In the genomic region with DNA sequence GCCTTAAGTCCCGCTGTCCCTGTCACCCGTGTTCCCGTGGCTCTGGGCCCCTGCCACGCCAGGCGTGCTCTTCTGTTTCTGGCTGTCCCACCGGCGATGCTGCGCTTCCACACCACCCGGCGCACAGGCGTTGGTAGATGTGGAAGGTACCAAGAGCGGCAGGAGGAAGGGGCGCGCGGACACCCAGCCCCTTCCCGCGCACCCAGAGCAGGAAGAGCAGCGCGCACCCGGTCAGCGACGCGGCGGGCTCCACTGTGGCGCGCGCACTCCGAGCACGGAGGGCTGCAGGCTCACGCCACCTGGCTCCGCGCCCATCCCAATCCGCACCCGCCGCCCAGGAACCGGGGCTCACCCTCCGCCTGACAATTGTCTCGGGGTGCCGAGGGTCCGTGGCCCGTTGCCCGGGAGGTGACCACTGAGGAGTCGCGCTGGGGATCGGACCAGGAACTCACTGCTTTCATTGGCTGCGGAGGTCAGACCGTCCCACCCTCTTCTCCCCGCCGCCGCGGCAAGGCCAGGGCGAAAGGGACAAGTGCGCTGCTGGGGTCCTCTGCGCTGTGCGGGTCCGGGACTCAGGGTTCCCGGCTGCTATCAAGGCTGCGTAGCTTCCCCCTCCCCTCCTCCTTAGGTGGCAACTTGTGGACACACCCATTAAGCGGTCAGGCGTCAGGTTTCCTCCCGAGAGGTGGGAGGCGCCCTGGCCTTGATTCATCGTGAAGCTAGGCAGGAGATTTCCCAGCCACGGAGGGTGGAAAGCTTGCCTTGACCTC, we compare ENCODE assay signal across 8 cellular contexts.
DNase-seq lines count a peak whose midpoint lies in the region; ATAC-seq and TF ChIP-seq lines count a peak whose summit lies in the region.

No MANE protein-coding gene starts in this region.

- no peaks in the 10 kb centered on the region for H3K79me2 ChIP-seq in parathyroid adenoma

- ATAC-seq in GM18909 (IDR thresholded peaks at IDR 0.05; ENCODE audit: poor library complexity, unreplicated experiment) (peak; percentile 82), Panc1 (peak; percentile 97), HG03565 (IDR thresholded peaks at IDR 0.05; ENCODE audit: unreplicated experiment) (no peak)

- H3K9ac ChIP-seq in adipocyte (ENCODE audit: low read length) (peak overlapping the region; percentile 66), parathyroid adenoma (no peak overlapping the region)

- POLR2A ChIA-PET in Panc1 (lab: Charles Lee) = interaction anchor here (0.6 to 0.7 kb wide), 2 partner anchors 67 to 187 kb away, joined by 3 read pairs; no protein-coding TSS in a partner anchor

- CTCF ChIA-PET in Panc1 (lab: Charles Lee) = interaction anchor here (0.6 to 0.7 kb wide), 2 partner anchors 14 to 56 kb away, joined by 3 to 4 read pairs; no protein-coding TSS in a partner anchor

- TF ChIP-seq CTCF in AG10803 (conservative IDR thresholded peaks at IDR 0.05; ENCODE audit: low read length) (no peak), Panc1 (IDR thresholded peaks at IDR 0.05) (no peak), right atrium auricular region (IDR thresholded peaks at IDR 0.05) (no peak), parathyroid adenoma (IDR thresholded peaks at IDR 0.05) (no peak)

- H3K27me3 ChIP-seq in Panc1 (ENCODE audit: control insufficient read depth, insufficient read depth, low read length) (no peaks in the 10 kb centered on the region), adipocyte (replicated peaks; ENCODE audit: control insufficient read depth, insufficient read depth, low read length) (peaks cover 7% of the 10 kb centered on the region), right atrium auricular region (no peaks in the 10 kb centered on the region), parathyroid adenoma (ENCODE audit: control insufficient read depth, insufficient read depth, low read length) (no peaks in the 10 kb centered on the region)

- in situ Hi-C loops in Panc1 (cut with HindIII; ENCODE audit: low pct_unique_long_range_greater_than_20kb, low sequenced_read_pairs) = no loop called here

- H3K4me3 ChIP-seq in AG10803 (ENCODE audit: low read length) = peak overlapping the region; percentile 69
- peak overlapping the region; percentile 58 to 63 for H3K4me3 ChIP-seq in Panc1 (ENCODE audit: low read depth in 2 of 2, low read length in 2 of 2)
- H3K4me3 ChIP-seq in adipocyte (ENCODE audit: low read length) = peak overlapping the region; percentile 85
- peak overlapping the region; percentile 48 to 67 for H3K4me3 ChIP-seq in right atrium auricular region
- peak overlapping the region; percentile 72 for H3K4me3 ChIP-seq in parathyroid adenoma (ENCODE audit: low read depth, low read length)

- DNase-seq in AG10803 (ENCODE audit: low read depth) (no peak), HPDE6-E6E7 (ENCODE audit: extremely low spot score) (peak; percentile 50), Panc1 (ENCODE audit: low read depth, low spot score) (no peak), adipocyte (ENCODE audit: low read depth) (peak; percentile 49), right atrium auricular region (ENCODE audit: low spot score) (peak; percentile 58)

- peak overlapping the region; percentile 91 for H3K4me2 ChIP-seq in parathyroid adenoma (ENCODE audit: low read length)

- H3K36me3 ChIP-seq in Panc1 (ENCODE audit: control insufficient read depth, insufficient read depth, low read length) (no peaks in the 10 kb centered on the region), adipocyte (ENCODE audit: control insufficient read depth, insufficient read depth, low read length, severe bottlenecking) (no peaks in the 10 kb centered on the region), right atrium auricular region (no peaks in the 10 kb centered on the region), parathyroid adenoma (ENCODE audit: control insufficient read depth, insufficient read depth, low read length) (no peaks in the 10 kb centered on the region)

- intact Hi-C loops in Panc1 (cut with micrococcal nuclease; ENCODE audit: unreplicated experiment) = loop anchor here (1.0 kb wide), 1 partner anchor 17 kb away; no protein-coding TSS in a partner anchor

- H3K9me3 ChIP-seq in Panc1 (ENCODE audit: control insufficient read depth, insufficient read depth, low read depth, low read length) = no peaks in the 10 kb centered on the region
- no peaks in the 10 kb centered on the region for H3K9me3 ChIP-seq in adipocyte (ENCODE audit: control insufficient read depth, low read length)
- H3K9me3 ChIP-seq in right atrium auricular region = no peaks in the 10 kb centered on the region
- H3K9me3 ChIP-seq in parathyroid adenoma (ENCODE audit: control insufficient read depth, low read length) = no peaks in the 10 kb centered on the region

- peak overlapping the region; percentile 68 for H3K27ac ChIP-seq in Panc1 (ENCODE audit: low read length)
- peak overlapping the region in 1 of 2 donors; percentile 58 for H3K27ac ChIP-seq in right atrium auricular region
- no peak overlapping the region for H3K27ac ChIP-seq in parathyroid adenoma

- no TSS peak for BruUV-seq in Panc1 (replicated peaks; lab: Mats Ljungman, UMichigan)

- H3K4me1 ChIP-seq in Panc1 (ENCODE audit: control insufficient read depth, insufficient read depth, low read length) (no peaks in the 10 kb centered on the region), adipocyte (ENCODE audit: control insufficient read depth, insufficient read depth, low read length) (no peaks in the 10 kb centered on the region), right atrium auricular region (peaks cover 0 to 6% of the 10 kb centered on the region in 2 donors), parathyroid adenoma (no peaks in the 10 kb centered on the region)

- H2AFZ ChIP-seq in parathyroid adenoma = peak overlapping the region; percentile 96

Comparison
In these comparisons a context has a peak if more than half of its experiments do, and no peak if none do; other contexts are left out.
1. DNase-seq: peak in HPDE6-E6E7 (single experiment), adipocyte (single experiment) and right atrium auricular region (single experiment); none in AG10803 (single experiment) and Panc1 (single experiment).
2. Peak in every context shown above with its lines, with median percentiles within 50 percentile points of each other: H3K4me3 ChIP-seq.